ENCODE assay signal across 8 cellular contexts in genomic region chr1:1347663-1348419, GRCh38. TPM values are rescaled to one million over a fixed set of nuclear protein-coding genes. Genes with fewer than 3 reads are reported as not detected.
DNase-seq lines count a peak whose midpoint lies in the region; ATAC-seq and TF ChIP-seq lines count a peak whose summit lies in the region.

No MANE protein-coding gene starts in this region.

- H3K4me1 Mint-ChIP-seq in osteocyte (ENCODE audit: unreplicated experiment), result peaks cover 39% of the 10 kb centered on the region

- peak overlapping the region; percentile 56 for H3K27ac Mint-ChIP-seq in osteocyte (ENCODE audit: unreplicated experiment)
- H3K27ac Mint-ChIP-seq in activated naive CD4-positive, alpha-beta T cell treated with anti-CD3 and anti-CD28 coated beads, Interleukin-2, amount 50 U/mL, for 72 hours, result peak overlapping the region in 1 of 2 donors; percentile 65

- TF ChIP-seq POLR2A in esophagus squamous epithelium (IDR thresholded peaks at IDR 0.05), result no peak

- H3K27me3 Mint-ChIP-seq in osteocyte (ENCODE audit: unreplicated experiment), result no peaks in the 10 kb centered on the region

- peak overlapping the region; percentile 80 for H3K4me3 Mint-ChIP-seq in osteocyte (ENCODE audit: unreplicated experiment)

- no peaks in the 10 kb centered on the region for H3K9me3 ChIP-seq in esophagus squamous epithelium

- H3K9me3 Mint-ChIP-seq in osteocyte (ENCODE audit: unreplicated experiment), result no peaks in the 10 kb centered on the region
- no peaks in the 10 kb centered on the region for H3K9me3 Mint-ChIP-seq in activated naive CD4-positive, alpha-beta T cell treated with anti-CD3 and anti-CD28 coated beads, Interleukin-2, amount 50 U/mL, for 72 hours

- peaks cover 5% of the 10 kb centered on the region for H3K36me3 Mint-ChIP-seq in osteocyte (ENCODE audit: unreplicated experiment)
- H3K36me3 Mint-ChIP-seq in activated naive CD4-positive, alpha-beta T cell treated with anti-CD3 and anti-CD28 coated beads, Interleukin-2, amount 50 U/mL, for 72 hours, result no peaks in the 10 kb centered on the region

- intact Hi-C loops in esophagus squamous epithelium (cut with DNase I), result no loop called here

- H3K36me3 ChIP-seq in esophagus squamous epithelium, result peaks cover 0 to 12% (median 0%) of the 10 kb centered on the region in 3 donors

- H3K4me1 ChIP-seq in esophagus squamous epithelium, result peaks cover 51 to 74% (median 59%) of the 10 kb centered on the region in 3 donors

- no peak for ATAC-seq in activated naive CD4-positive, alpha-beta T cell treated with anti-CD3 and anti-CD28 coated beads, Interleukin-2, amount 50 U/mL, for 72 hours
- no peak for ATAC-seq in HG02870 (IDR thresholded peaks at IDR 0.05; ENCODE audit: unreplicated experiment)

- H3K27me3 ChIP-seq in esophagus squamous epithelium, result peaks cover 0 to 10% (median 0%) of the 10 kb centered on the region in 4 donors

- peak overlapping the region; percentile 92 to 95 (median 94) for H3K27ac ChIP-seq in esophagus squamous epithelium

- H3K4me3 ChIP-seq in GM12864 (ENCODE audit: low read depth, low read length) (peak overlapping the region; percentile 82), esophagus squamous epithelium (peak overlapping the region; percentile 62 to 96 (median 84))

- no CpG with 5 or more reads among the region's 26 CpGs for WGBS in esophagus squamous epithelium, 2 donors

- no peak for TF ChIP-seq CTCF in GM12864 (IDR thresholded peaks at IDR 0.05; ENCODE audit: low read depth, low read length, missing control alignments)
- no peak for TF ChIP-seq CTCF in esophagus squamous epithelium (IDR thresholded peaks at IDR 0.05)
- TF ChIP-seq CTCF in osteocyte (IDR thresholded peaks at IDR 0.05), result no peak

- no peak for DNase-seq in GM12864 (ENCODE audit: low read depth)
- DNase-seq in RPMI7951 (ENCODE audit: low read depth), result peak; percentile 41
- no peak for DNase-seq in esophagus squamous epithelium (lab: John Stamatoyannopoulos, UW)
- no peak for DNase-seq in osteocyte (ENCODE audit: extremely low spot score, unreplicated experiment)
- DNase-seq in NCI-H1436 treated with DMSO at 0.1 percent for 48 hours (lab: John Stamatoyannopoulos, UW), result no peak
- no peak for DNase-seq in activated naive CD4-positive, alpha-beta T cell treated with anti-CD3 and anti-CD28 coated beads, Interleukin-2, amount 50 U/mL, for 72 hours (ENCODE audit: low spot score in 2 of 2)
- no peak for DNase-seq in RPMI8226

RNA-seq across cellular contexts. Expression of gene DVL1, which starts 1.4 kb away (rescaled TPM):
- 24.0 and 36.5 TPM in 2 replicates for total RNA-seq in RPMI7951 (2014; rRNA removed; shearing (Covaris generic))
- total RNA-seq in esophagus squamous epithelium (100 to 1,000 TPM in 1 of 4 donors, 10 to 100 TPM in 3; 63.5 to 111 (median 88.0) TPM), osteocyte (92.9 and 95.7 TPM in 2 replicates)
- total RNA-seq in activated naive CD4-positive, alpha-beta T cell treated with anti-CD3 and anti-CD28 coated beads, Interleukin-2, amount 50 U/mL, for 72 hours, result 10 to 100 TPM; 41.9 to 44.8 TPM

RNA-seq across cellular contexts. Expression of gene MXRA8, which starts 10.5 kb away (rescaled TPM):
- 4.0 and 4.1 TPM in 2 replicates for total RNA-seq in RPMI7951 (2014; rRNA removed; shearing (Covaris generic))
- total RNA-seq in esophagus squamous epithelium (10 to 100 TPM in 2 of 4 donors, 1 to 10 TPM in 1, under 1 TPM in 1; 0.45 to 33.8 (median 12.8) TPM), osteocyte (440 and 449 TPM in 2 replicates)
- under 1 TPM in 1 of 2 donors, not detected in 1; 0.66 TPM for total RNA-seq in activated naive CD4-positive, alpha-beta T cell treated with anti-CD3 and anti-CD28 coated beads, Interleukin-2, amount 50 U/mL, for 72 hours

RNA-seq across cellular contexts. Expression of gene TAS1R3, which starts 16.8 kb away (rescaled TPM):
- 0.48 and 0.68 TPM in 2 replicates for total RNA-seq in RPMI7951 (2014; rRNA removed; shearing (Covaris generic))
- total RNA-seq in esophagus squamous epithelium (under 1 TPM; 0.13 to 0.57 (median 0.30) TPM), osteocyte (0.57 and 0.97 TPM in 2 replicates)
- total RNA-seq in activated naive CD4-positive, alpha-beta T cell treated with anti-CD3 and anti-CD28 coated beads, Interleukin-2, amount 50 U/mL, for 72 hours, result under 1 TPM; 0.32 to 0.43 TPM

RNA-seq across cellular contexts. Expression of gene CPTP, which starts 23.2 kb away (rescaled TPM):
- 18.7 and 23.9 TPM in 2 replicates for total RNA-seq in RPMI7951 (2014; rRNA removed; shearing (Covaris generic))
- total RNA-seq in esophagus squamous epithelium (10 to 100 TPM; 27.7 to 75.2 (median 33.4) TPM), osteocyte (23.5 and 24.7 TPM in 2 replicates)
- 10 to 100 TPM in 1 of 2 donors, 1 to 10 TPM in 1; 9.8 to 12.2 TPM for total RNA-seq in activated naive CD4-positive, alpha-beta T cell treated with anti-CD3 and anti-CD28 coated beads, Interleukin-2, amount 50 U/mL, for 72 hours

RNA-seq across cellular contexts. Expression of gene INTS11, which starts 23.4 kb away (rescaled TPM):
- total RNA-seq in RPMI7951 (2014; rRNA removed; shearing (Covaris generic)), result 62.6 and 75.4 TPM in 2 replicates
- total RNA-seq in esophagus squamous epithelium (10 to 100 TPM; 61.5 to 82.0 (median 63.6) TPM), osteocyte (101 and 106 TPM in 2 replicates)
- 100 to 1,000 TPM; 119 to 142 TPM for total RNA-seq in activated naive CD4-positive, alpha-beta T cell treated with anti-CD3 and anti-CD28 coated beads, Interleukin-2, amount 50 U/mL, for 72 hours

Comparison
In these comparisons a context has a peak if more than half of its experiments do, and no peak if none do; other contexts are left out.
1. RNA of gene MXRA8, which starts 10.5 kb away (total RNA-seq): 440 to 449 TPM in osteocyte; 0.45 to 33.8 TPM in esophagus squamous epithelium, 4.0 to 4.1 TPM in RPMI7951 and 0.66 TPM in activated naive CD4-positive, alpha-beta T cell treated with anti-CD3 and anti-CD28 coated beads, Interleukin-2, amount 50 U/mL, for 72 hours; every median in the first group is over 10 times any median in the second.